1 cellular context compared by ENCODE assay signal in the genomic region with DNA sequence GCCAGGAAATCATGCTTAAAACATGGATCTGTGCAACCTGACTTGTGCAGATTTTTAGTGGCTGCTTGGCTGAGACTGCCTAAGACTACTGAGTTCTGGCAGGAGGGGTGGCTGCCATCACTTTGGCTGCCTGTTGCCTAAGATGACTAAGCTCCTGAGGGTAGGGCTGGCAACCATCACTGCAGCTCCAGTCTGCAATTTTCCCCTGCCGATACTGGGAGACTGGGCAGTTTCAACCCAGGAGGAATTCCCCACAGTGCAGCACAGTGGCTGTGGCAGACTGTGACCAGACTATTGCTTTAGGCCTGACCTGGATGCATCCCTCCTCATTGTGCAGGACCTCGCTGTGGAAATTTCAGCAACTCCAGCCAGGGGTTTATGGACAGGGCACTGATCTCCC.
TF ChIP-seq lines count a peak whose summit lies in the region.

No MANE protein-coding gene starts in this region.

TF ChIP-seq in HepG2, 621 proteins besides CTCF, POLR2A, EP300 and RAD21:
- no peak for TF ChIP-seq ZNF468 (CRISPR knock-in tag; IDR thresholded peaks at IDR 0.05)
- TF ChIP-seq, protein P1, sequence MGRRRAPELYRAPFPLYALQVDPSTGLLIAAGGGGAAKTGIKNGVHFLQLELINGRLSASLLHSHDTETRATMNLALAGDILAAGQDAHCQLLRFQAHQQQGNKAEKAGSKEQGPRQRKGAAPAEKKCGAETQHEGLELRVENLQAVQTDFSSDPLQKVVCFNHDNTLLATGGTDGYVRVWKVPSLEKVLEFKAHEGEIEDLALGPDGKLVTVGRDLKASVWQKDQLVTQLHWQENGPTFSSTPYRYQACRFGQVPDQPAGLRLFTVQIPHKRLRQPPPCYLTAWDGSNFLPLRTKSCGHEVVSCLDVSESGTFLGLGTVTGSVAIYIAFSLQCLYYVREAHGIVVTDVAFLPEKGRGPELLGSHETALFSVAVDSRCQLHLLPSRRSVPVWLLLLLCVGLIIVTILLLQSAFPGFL (CRISPR knock-in tag; IDR thresholded peaks at IDR 0.05): no peak
- TF ChIP-seq, protein P2, sequence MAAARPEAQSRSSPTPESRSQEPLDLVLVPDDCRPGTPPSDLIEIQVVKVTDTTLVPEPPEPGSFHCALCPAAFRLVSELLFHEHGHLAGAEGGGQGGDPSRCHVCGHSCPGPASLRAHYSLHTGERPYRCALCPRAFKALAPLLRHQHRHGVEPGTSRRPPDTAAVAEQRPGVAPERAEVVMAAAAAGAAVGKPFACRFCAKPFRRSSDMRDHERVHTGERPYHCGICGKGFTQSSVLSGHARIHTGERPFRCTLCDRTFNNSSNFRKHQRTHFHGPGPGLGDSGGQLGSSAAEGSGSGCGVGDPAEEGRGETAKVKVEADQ (CRISPR knock-in tag; IDR thresholded peaks at IDR 0.05; ENCODE audit: borderline replicate concordance): no peak
- TF ChIP-seq, protein P3, sequence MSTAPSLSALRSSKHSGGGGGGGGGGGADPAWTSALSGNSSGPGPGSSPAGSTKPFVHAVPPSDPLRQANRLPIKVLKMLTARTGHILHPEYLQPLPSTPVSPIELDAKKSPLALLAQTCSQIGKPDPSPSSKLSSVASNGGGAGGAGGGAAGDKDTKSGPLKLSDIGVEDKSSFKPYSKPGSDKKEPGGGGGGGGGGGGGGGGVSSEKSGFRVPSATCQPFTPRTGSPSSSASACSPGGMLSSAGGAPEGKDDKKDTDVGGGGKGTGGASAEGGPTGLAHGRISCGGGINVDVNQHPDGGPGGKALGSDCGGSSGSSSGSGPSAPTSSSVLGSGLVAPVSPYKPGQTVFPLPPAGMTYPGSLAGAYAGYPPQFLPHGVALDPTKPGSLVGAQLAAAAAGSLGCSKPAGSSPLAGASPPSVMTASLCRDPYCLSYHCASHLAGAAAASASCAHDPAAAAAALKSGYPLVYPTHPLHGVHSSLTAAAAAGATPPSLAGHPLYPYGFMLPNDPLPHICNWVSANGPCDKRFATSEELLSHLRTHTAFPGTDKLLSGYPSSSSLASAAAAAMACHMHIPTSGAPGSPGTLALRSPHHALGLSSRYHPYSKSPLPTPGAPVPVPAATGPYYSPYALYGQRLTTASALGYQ (CRISPR knock-in tag; IDR thresholded peaks at IDR 0.05): no peak
- no peak for TF ChIP-seq CCAR2 (optimal IDR thresholded peaks at IDR 0.05; ENCODE audit: low read depth, low read length)
- no peak for TF ChIP-seq ZNF44 (CRISPR knock-in tag; IDR thresholded peaks at IDR 0.05)
- no peak for TF ChIP-seq ATAD3A (CRISPR knock-in tag; IDR thresholded peaks at IDR 0.05)
- TF ChIP-seq SAP130 (CRISPR knock-in tag; IDR thresholded peaks at IDR 0.05; ENCODE audit: low read depth): no peak
